ENCODE assay signal across 8 cellular contexts in the genomic region with DNA sequence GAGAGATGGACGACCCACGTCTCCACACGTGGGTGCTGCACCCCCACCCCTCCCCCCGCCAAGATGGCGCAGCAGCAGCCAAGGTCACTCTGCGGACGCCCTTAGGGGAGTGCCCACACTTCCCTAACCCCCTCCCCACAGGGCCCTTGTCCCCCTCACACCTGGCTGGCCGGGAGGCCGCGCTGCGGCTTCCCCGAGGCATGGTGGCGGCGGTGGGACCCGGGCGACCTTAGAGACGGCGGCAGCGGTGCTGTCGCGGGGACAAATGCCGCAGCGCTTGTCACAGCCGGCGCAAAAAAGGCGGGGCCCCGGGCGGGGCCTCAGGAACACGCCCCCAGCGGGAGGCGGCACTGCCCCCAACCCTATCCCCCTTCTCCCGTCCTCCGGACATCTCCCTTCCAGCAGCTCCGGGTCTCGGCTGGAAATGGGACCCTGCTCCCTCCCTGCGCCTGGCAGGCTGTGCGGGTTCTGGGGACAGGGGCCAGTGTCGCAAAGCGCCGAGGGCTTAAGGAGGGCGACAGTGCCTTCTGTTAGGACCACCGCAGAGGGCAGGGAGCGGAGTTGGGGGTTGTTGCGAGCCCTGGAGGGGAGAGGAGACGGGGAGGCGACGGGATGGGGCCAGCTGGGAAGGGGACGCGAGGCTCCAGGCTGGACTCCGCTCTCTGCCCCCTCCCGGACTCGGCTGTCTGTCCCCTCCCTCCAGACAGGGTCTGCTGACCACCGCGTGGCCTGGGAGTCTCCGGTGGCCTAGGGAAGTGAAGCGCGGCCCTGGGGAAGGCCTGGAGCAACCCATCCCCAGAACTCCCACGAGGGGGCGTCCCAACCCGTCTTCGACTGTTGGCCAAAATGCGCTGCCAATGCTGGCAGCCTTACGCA. TPM values are rescaled to one million over a fixed set of nuclear protein-coding genes. Genes with fewer than 3 reads are reported as not detected.
A peak's percentile ranks its signal among the peaks of the same experiment; 100 is the strongest.
DNase-seq lines count a peak whose midpoint lies in the region; ATAC-seq and TF ChIP-seq lines count a peak whose summit lies in the region.

TSS of gene CHCHD10 (minus strand) at position 300 of the 876 bp plus-strand sequence. CDS start at position 202, 98 bp downstream.

- H3K27me3 ChIP-seq in HUES6 (ENCODE audit: control insufficient read depth, insufficient read depth, low read length), result peaks cover 10% of the 10 kb centered on the region

- peak; percentile 79 for ATAC-seq in activated T-helper 17 cell treated with anti-CD3 and anti-CD28 coated beads, Interleukin-2, amount 50 U/mL, for 72 hours (replicated peaks)
- peak; percentile 80 to 87 for ATAC-seq in natural killer cell treated with Interleukin-12 subunit alpha and Interleukin-12 subunit beta and Interleukin-15 and Interleukin-18, amount 100 ng/mL, for 72 hours
- ATAC-seq in stimulated activated naive CD8-positive, alpha-beta T cell treated with anti-CD3 and anti-CD28 coated beads, Interleukin-15, Interleukin-2, amounts not matched to agents 100 U/mL and 50 U/mL, for 24 hours, result peak; percentile 65

- DNase-seq in NCI-H2107 (lab: John Stamatoyannopoulos, UW) (peak; percentile 45), NCI-H2107 treated with DMSO at 0.1 percent for 48 hours (lab: John Stamatoyannopoulos, UW; ENCODE audit: unreplicated experiment) (no peak), RKO (ENCODE audit: low spot score) (peak; percentile 86), fibroblast of pulmonary artery (ENCODE audit: low read depth) (peak; percentile 75)
- peak; percentile 86 for DNase-seq in natural killer cell treated with Interleukin-12 subunit alpha and Interleukin-12 subunit beta and Interleukin-15 and Interleukin-18, amount 100 ng/mL, for 72 hours (ENCODE audit: low spot score)
- DNase-seq in stimulated activated naive CD8-positive, alpha-beta T cell treated with anti-CD3 and anti-CD28 coated beads, Interleukin-15, Interleukin-2, amounts not matched to agents 100 U/mL and 50 U/mL, for 24 hours, result peak; percentile 87

- H3K36me3 Mint-ChIP-seq in activated T-helper 17 cell treated with anti-CD3 and anti-CD28 coated beads, Interleukin-2, amount 50 U/mL, for 72 hours (ENCODE audit: low read depth), result no peaks in the 10 kb centered on the region
- no peaks in the 10 kb centered on the region for H3K36me3 Mint-ChIP-seq in natural killer cell treated with Interleukin-12 subunit alpha and Interleukin-12 subunit beta and Interleukin-15 and Interleukin-18, amount 100 ng/mL, for 72 hours

- TF ChIP-seq CTCF in fibroblast of pulmonary artery (IDR thresholded peaks at IDR 0.05; ENCODE audit: low read length, missing control alignments), result peak; percentile 75

- no peaks in the 10 kb centered on the region for H3K4me1 Mint-ChIP-seq in activated T-helper 17 cell treated with anti-CD3 and anti-CD28 coated beads, Interleukin-2, amount 50 U/mL, for 72 hours
- peaks cover 8 to 22% of the 10 kb centered on the region in 2 donors for H3K4me1 Mint-ChIP-seq in natural killer cell treated with Interleukin-12 subunit alpha and Interleukin-12 subunit beta and Interleukin-15 and Interleukin-18, amount 100 ng/mL, for 72 hours (ENCODE audit: low read depth in 2 of 2)

- H3K36me3 ChIP-seq in HUES6 (ENCODE audit: control insufficient read depth, insufficient read depth, low read length), result peaks cover 14% of the 10 kb centered on the region

- H3K9me3 ChIP-seq in HUES6 (ENCODE audit: control insufficient read depth, insufficient read depth, low read depth, low read length), result no peaks in the 10 kb centered on the region

- H3K4me3 ChIP-seq in HUES6 (ENCODE audit: low read depth, low read length) (peak within 1 kb of the TSS; percentile 86), fibroblast of pulmonary artery (replicated peaks; ENCODE audit: low read depth, low read length) (peak within 1 kb of the TSS; percentile 51)

- no peaks in the 10 kb centered on the region for H3K27me3 Mint-ChIP-seq in activated T-helper 17 cell treated with anti-CD3 and anti-CD28 coated beads, Interleukin-2, amount 50 U/mL, for 72 hours
- no peaks in the 10 kb centered on the region for H3K27me3 Mint-ChIP-seq in natural killer cell treated with Interleukin-12 subunit alpha and Interleukin-12 subunit beta and Interleukin-15 and Interleukin-18, amount 100 ng/mL, for 72 hours

- peak within 1 kb of the TSS; percentile 80 for H3K9ac ChIP-seq in HUES6 (ENCODE audit: low read length)

- H3K27ac Mint-ChIP-seq in activated T-helper 17 cell treated with anti-CD3 and anti-CD28 coated beads, Interleukin-2, amount 50 U/mL, for 72 hours, result no peak within 1 kb of the TSS
- H3K27ac Mint-ChIP-seq in natural killer cell treated with Interleukin-12 subunit alpha and Interleukin-12 subunit beta and Interleukin-15 and Interleukin-18, amount 100 ng/mL, for 72 hours, result peak within 1 kb of the TSS in 1 of 2 donors; percentile 62

- H3K4me3 Mint-ChIP-seq in activated T-helper 17 cell treated with anti-CD3 and anti-CD28 coated beads, Interleukin-2, amount 50 U/mL, for 72 hours, result peak within 1 kb of the TSS; percentile 76
- peak within 1 kb of the TSS; percentile 73 for H3K4me3 Mint-ChIP-seq in natural killer cell treated with Interleukin-12 subunit alpha and Interleukin-12 subunit beta and Interleukin-15 and Interleukin-18, amount 100 ng/mL, for 72 hours

- peaks cover 37% of the 10 kb centered on the region for H3K4me1 ChIP-seq in HUES6 (ENCODE audit: control insufficient read depth, insufficient read depth, low read length)

- 0 out of 2 replicates have a peak within 1 kb of the TSS, but pooled peaks have one; percentile 3 for H3K27ac ChIP-seq in HUES6 (ENCODE audit: low read depth, low read length)

- H3K9me3 Mint-ChIP-seq in activated T-helper 17 cell treated with anti-CD3 and anti-CD28 coated beads, Interleukin-2, amount 50 U/mL, for 72 hours, result no peaks in the 10 kb centered on the region
- no peaks in the 10 kb centered on the region for H3K9me3 Mint-ChIP-seq in natural killer cell treated with Interleukin-12 subunit alpha and Interleukin-12 subunit beta and Interleukin-15 and Interleukin-18, amount 100 ng/mL, for 72 hours

RNA-seq across cellular contexts. Expression of gene CHCHD10, which starts in this region (rescaled TPM):
- 100 to 1,000 TPM in 1 of 2 donors, 10 to 100 TPM in 1; 49.6 to 104 TPM for total RNA-seq in activated T-helper 17 cell treated with anti-CD3 and anti-CD28 coated beads, Interleukin-2, amount 50 U/mL, for 72 hours
- total RNA-seq in natural killer cell treated with Interleukin-12 subunit alpha and Interleukin-12 subunit beta and Interleukin-15 and Interleukin-18, amount 100 ng/mL, for 72 hours, result 100 to 1,000 TPM in 1 of 2 donors, 10 to 100 TPM in 1; 50.7 to 135 TPM
